7 cellular contexts compared by ENCODE assay signal in the genomic region with DNA sequence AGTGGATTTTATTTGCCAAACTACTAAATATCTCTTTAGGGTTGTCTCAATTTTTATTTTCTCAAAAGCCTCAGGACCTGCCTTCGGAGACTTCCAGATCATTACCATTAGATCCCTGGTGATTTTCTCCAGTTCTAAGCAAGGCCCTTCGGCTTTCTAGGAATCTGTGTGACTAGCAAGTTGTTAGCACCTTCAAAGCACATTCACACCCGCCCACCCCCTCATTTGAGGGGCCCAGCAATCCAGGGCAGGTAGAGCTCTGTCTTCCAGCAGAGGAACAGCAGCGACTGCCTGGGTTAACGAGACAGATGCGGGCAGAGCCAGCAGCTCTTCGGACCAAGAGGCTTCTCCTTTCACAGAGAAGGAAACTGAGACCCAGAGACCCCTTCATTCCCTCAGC.
A peak's percentile ranks its signal among the peaks of the same experiment; 100 is the strongest.
DNase-seq lines count a peak whose midpoint lies in the region; ATAC-seq and TF ChIP-seq lines count a peak whose summit lies in the region.

No MANE protein-coding gene starts in this region.

- H3K9me3 ChIP-seq in iPS-20b (ENCODE audit: insufficient read depth, low read depth, low read length) = no peaks in the 10 kb centered on the region

- no peaks in the 10 kb centered on the region for H3K27me3 ChIP-seq in HL-60 (ENCODE audit: insufficient read depth, poor library complexity, severe bottlenecking)
- H3K27me3 ChIP-seq in iPS-20b (ENCODE audit: insufficient read depth, low read length) = no peaks in the 10 kb centered on the region

- peaks cover 91% of the 10 kb centered on the region for H3K4me1 Mint-ChIP-seq in activated naive CD4-positive, alpha-beta T cell treated with anti-CD3 and anti-CD28 coated beads, Interleukin-2, amount 50 U/mL, for 24 hours
- peaks cover 90% of the 10 kb centered on the region for H3K4me1 Mint-ChIP-seq in stimulated activated naive CD8-positive, alpha-beta T cell treated with anti-CD3 and anti-CD28 coated beads, Interleukin-15, amount 100 ng/mL, for 72 hours

- H3K36me3 Mint-ChIP-seq in activated naive CD4-positive, alpha-beta T cell treated with anti-CD3 and anti-CD28 coated beads, Interleukin-2, amount 50 U/mL, for 24 hours = peaks cover 18% of the 10 kb centered on the region

- peak overlapping the region; percentile 71 for H3K27ac Mint-ChIP-seq in activated naive CD4-positive, alpha-beta T cell treated with anti-CD3 and anti-CD28 coated beads, Interleukin-2, amount 50 U/mL, for 24 hours
- peak overlapping the region; percentile 41 to 59 for H3K27ac Mint-ChIP-seq in stimulated activated naive CD8-positive, alpha-beta T cell treated with anti-CD3 and anti-CD28 coated beads, Interleukin-15, amount 100 ng/mL, for 72 hours

- H3K27me3 Mint-ChIP-seq in activated naive CD4-positive, alpha-beta T cell treated with anti-CD3 and anti-CD28 coated beads, Interleukin-2, amount 50 U/mL, for 24 hours = no peaks in the 10 kb centered on the region
- no peaks in the 10 kb centered on the region for H3K27me3 Mint-ChIP-seq in stimulated activated naive CD8-positive, alpha-beta T cell treated with anti-CD3 and anti-CD28 coated beads, Interleukin-15, amount 100 ng/mL, for 72 hours

- ATAC-seq in stimulated activated naive CD8-positive, alpha-beta T cell treated with anti-CD3 and anti-CD28 coated beads, Interleukin-15, amount 100 ng/mL, for 72 hours = no peak

- peak overlapping the region; percentile 80 for H3K4me3 ChIP-seq in HL-60 (replicated peaks; ENCODE audit: insufficient read depth, low read length)
- peak overlapping the region; percentile 92; the same call in 1 of the 2 replicates for H3K4me3 ChIP-seq in iPS-20b (ENCODE audit: low read length)

- H3K9ac ChIP-seq in iPS-20b (ENCODE audit: low read depth, low read length) = peak overlapping the region; percentile 91; the same call in 1 of the 2 replicates

- peaks cover 50% of the 10 kb centered on the region for H3K4me1 ChIP-seq in iPS-20b (ENCODE audit: insufficient read depth, low read length)

- no peak overlapping the region for H3K27ac ChIP-seq in HL-60 (replicated peaks)
- no peak overlapping the region for H3K27ac ChIP-seq in iPS-20b (ENCODE audit: low read length)

- peak overlapping the region; percentile 95 for H3K4me3 Mint-ChIP-seq in activated naive CD4-positive, alpha-beta T cell treated with anti-CD3 and anti-CD28 coated beads, Interleukin-2, amount 50 U/mL, for 24 hours
- peak overlapping the region; percentile 93 to 94 for H3K4me3 Mint-ChIP-seq in stimulated activated naive CD8-positive, alpha-beta T cell treated with anti-CD3 and anti-CD28 coated beads, Interleukin-15, amount 100 ng/mL, for 72 hours

- H3K9me3 Mint-ChIP-seq in activated naive CD4-positive, alpha-beta T cell treated with anti-CD3 and anti-CD28 coated beads, Interleukin-2, amount 50 U/mL, for 24 hours = no peaks in the 10 kb centered on the region
- H3K9me3 Mint-ChIP-seq in stimulated activated naive CD8-positive, alpha-beta T cell treated with anti-CD3 and anti-CD28 coated beads, Interleukin-15, amount 100 ng/mL, for 72 hours = no peaks in the 10 kb centered on the region

- TF ChIP-seq CTCF in HL-60 (IDR thresholded peaks at IDR 0.05; ENCODE audit: insufficient read depth, low read length) = no peak

- DNase-seq in HL-60 (ENCODE audit: low read depth in 1 of 2, low spot score in 1 of 2) (no peak), amniotic stem cell (lab: John Stamatoyannopoulos, UW) (no peak), NOMO-1 treated with dmso at 0.1 percent for 144 hours (lab: John Stamatoyannopoulos, UW; ENCODE audit: unreplicated experiment) (no peak), DMS53 treated with DMSO at 0.1 percent for 48 hours (lab: John Stamatoyannopoulos, UW; ENCODE audit: unreplicated experiment) (no peak)
- DNase-seq in stimulated activated naive CD8-positive, alpha-beta T cell treated with anti-CD3 and anti-CD28 coated beads, Interleukin-15, amount 100 ng/mL, for 72 hours = no peak

- H3K36me3 ChIP-seq in iPS-20b (ENCODE audit: insufficient read depth, low read depth, low read length) = peaks cover 62% of the 10 kb centered on the region
